In genomic region chr3:66276705-66277274, GRCh38 we compare ENCODE assay signal across 7 cellular contexts. TPM values are rescaled to one million over a fixed set of nuclear protein-coding genes. Genes with fewer than 3 reads are reported as not detected.
DNase-seq lines count a peak whose midpoint lies in the region; TF ChIP-seq lines count a peak whose summit lies in the region.

No MANE protein-coding gene starts in this region.

- CTCF ChIA-PET in RWPE1 (lab: Yijun Ruan, JAX), result interaction anchor here (0.6 to 0.8 kb wide), 9 partner anchors 9 to 559 kb away, joined by 3 to 8 read pairs (median 4); no protein-coding TSS in a partner anchor
- CTCF ChIA-PET in activated naive CD4-positive, alpha-beta T cell treated with anti-CD3 and anti-CD28 coated beads for 36 hours (lab: Charles Lee), result interaction anchor here (0.6 to 1.9 kb wide), 14 partner anchors 23 to 576 kb away, joined by 3 to 10 read pairs (median 4); no protein-coding TSS in a partner anchor

- H3K27me3 Mint-ChIP-seq in activated naive CD4-positive, alpha-beta T cell treated with anti-CD3 and anti-CD28 coated beads for 36 hours (ENCODE audit: low read depth), result no peaks in the 10 kb centered on the region
- H3K27me3 Mint-ChIP-seq in progenitor cell of endocrine pancreas, result no peaks in the 10 kb centered on the region

- TF ChIP-seq CTCF in GM12864 (IDR thresholded peaks at IDR 0.05; ENCODE audit: low read depth, low read length, missing control alignments) (peak; percentile 44), RWPE1 (conservative IDR thresholded peaks at IDR 0.05; ENCODE audit: low read depth) (peak; percentile 70), progenitor cell of endocrine pancreas (IDR thresholded peaks at IDR 0.05; ENCODE audit: unreplicated experiment) (peak; percentile 85)

- H3K4me3 ChIP-seq in GM12864 (ENCODE audit: low read depth, low read length), result no peak overlapping the region

- intact Hi-C loops in activated naive CD4-positive, alpha-beta T cell treated with anti-CD3 and anti-CD28 coated beads for 36 hours (cut with micrococcal nuclease), result loop anchor here (1.0 to 2.0 kb wide), 7 partner anchors 26 to 546 kb away; partner anchors contain the start of gene LRIG1

- POLR2A ChIA-PET in RWPE1 (lab: Yijun Ruan, JAX; ENCODE audit: low non-redundant PET), result interaction anchor here (0.6 kb wide), 1 partner anchor 10 kb away, joined by 4 read pairs; no protein-coding TSS in a partner anchor

- H3K4me1 Mint-ChIP-seq in activated naive CD4-positive, alpha-beta T cell treated with anti-CD3 and anti-CD28 coated beads for 36 hours (ENCODE audit: low read depth), result peaks cover 24% of the 10 kb centered on the region
- peaks cover 4% of the 10 kb centered on the region for H3K4me1 Mint-ChIP-seq in progenitor cell of endocrine pancreas (ENCODE audit: low read depth)

- no peak overlapping the region for H3K27ac ChIP-seq in RWPE1

- H3K9me3 Mint-ChIP-seq in activated naive CD4-positive, alpha-beta T cell treated with anti-CD3 and anti-CD28 coated beads for 36 hours, result peaks cover 2% of the 10 kb centered on the region
- H3K9me3 Mint-ChIP-seq in progenitor cell of endocrine pancreas (ENCODE audit: low read depth), result no peaks in the 10 kb centered on the region

- H3K4me3 Mint-ChIP-seq in activated naive CD4-positive, alpha-beta T cell treated with anti-CD3 and anti-CD28 coated beads for 36 hours, result no peak overlapping the region
- H3K4me3 Mint-ChIP-seq in progenitor cell of endocrine pancreas (ENCODE audit: low read depth), result no peak overlapping the region

- H3K27ac Mint-ChIP-seq in activated naive CD4-positive, alpha-beta T cell treated with anti-CD3 and anti-CD28 coated beads for 36 hours, result no peak overlapping the region
- no peak overlapping the region for H3K27ac Mint-ChIP-seq in progenitor cell of endocrine pancreas

- DNase-seq in GM12864 (ENCODE audit: low read depth), result peak; percentile 34
- DNase-seq in HT1080 (ENCODE audit: low read depth), result peak; percentile 63
- peak; percentile 14 for DNase-seq in RWPE1 (ENCODE audit: low spot score)
- DNase-seq in activated naive CD4-positive, alpha-beta T cell treated with anti-CD3 and anti-CD28 coated beads for 36 hours, result peak; percentile 84
- peak; percentile 40 for DNase-seq in germinal center (ENCODE audit: low spot score)
- peak; percentile 47 for DNase-seq in progenitor cell of endocrine pancreas (ENCODE audit: low spot score, unreplicated experiment)
- DNase-seq in NCI-H774 (lab: John Stamatoyannopoulos, UW), result no peak

- peaks cover 16% of the 10 kb centered on the region for H3K36me3 Mint-ChIP-seq in activated naive CD4-positive, alpha-beta T cell treated with anti-CD3 and anti-CD28 coated beads for 36 hours (ENCODE audit: low read depth)
- peaks cover 9% of the 10 kb centered on the region for H3K36me3 Mint-ChIP-seq in progenitor cell of endocrine pancreas (ENCODE audit: insufficient read depth)

RNA-seq across cellular contexts. Expression of gene SLC25A26, which starts 56.0 kb away (rescaled TPM):
- 26.2 and 29.3 TPM in 2 replicates for total RNA-seq in HT1080 (2014; rRNA removed; shearing (Covaris generic))
- 25.4 and 26.1 TPM in 2 replicates for polyA plus RNA-seq in HT1080 (2015; cell fraction: cytosol; rRNA removed)
- polyA plus RNA-seq in HT1080 (2015; cell fraction: nucleus; rRNA removed), result 13.3 and 13.5 TPM in 2 replicates
- 10 to 100 TPM; 25.3 to 26.3 TPM for total RNA-seq in activated naive CD4-positive, alpha-beta T cell treated with anti-CD3 and anti-CD28 coated beads for 36 hours
- 16.8 and 18.9 TPM in 2 replicates for total RNA-seq in progenitor cell of endocrine pancreas
